Comparison of ENCODE assay signal across 18 cellular contexts in the genomic region with DNA sequence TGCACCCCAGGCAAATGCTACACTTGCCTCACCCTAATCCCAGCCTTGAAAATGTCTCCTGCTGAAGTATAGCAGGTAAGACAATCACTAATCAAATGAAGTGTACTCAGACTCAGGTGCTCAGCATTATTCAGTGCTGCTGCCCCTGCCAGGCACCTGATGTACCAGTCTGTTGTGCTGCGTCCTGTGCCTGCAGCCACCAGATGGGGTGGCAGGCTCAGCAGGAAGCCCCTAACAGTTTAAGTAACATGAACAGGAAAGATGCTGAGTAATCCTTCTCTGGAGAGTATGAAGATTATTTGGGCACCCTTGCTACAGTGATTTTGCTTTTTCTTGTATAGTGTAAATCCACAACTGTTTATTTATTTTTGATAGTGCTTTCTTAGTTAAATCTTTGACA.
DNase-seq lines count a peak whose midpoint lies in the region; TF ChIP-seq lines count a peak whose summit lies in the region.
"Had no signal": no experiment of that assay in that cellular context is flagged by ENCODE, and none has a peak within 500 bp of the region (broad histone marks: within the 10 kb centered on the region; RNA-seq: fewer than 3 reads in every experiment).

No MANE protein-coding gene starts in this region.

- H3K27me3 Mint-ChIP-seq in endodermal cell (ENCODE audit: insufficient read depth) (no peaks in the 10 kb centered on the region), CD14-positive monocyte (ENCODE audit: low read depth in 3 of 3) (peaks cover 0 to 3% (median 2%) of the 10 kb centered on the region in 3 donors)

- 88 to 100% methylated on average over 1 of the region's 1 CpG for WGBS in endodermal cell (ENCODE audit: insufficient coverage in 1 of 2, insufficient read length in 1 of 2), 2 experiments
- WGBS in mammary epithelial cell (ENCODE audit: low coverage, missing lambda C conversion rate) = 91% methylated on average over 1 of the region's 1 CpG

- H3K9me3 ChIP-seq in endodermal cell (ENCODE audit: control insufficient read depth, low read length) (no peaks in the 10 kb centered on the region), mammary epithelial cell (replicated peaks; ENCODE audit: insufficient read depth, low read length) (no peaks in the 10 kb centered on the region)
- H3K9me3 ChIP-seq: SJSA1 had no signal

- in situ Hi-C loops in mammary epithelial cell (cut with MboI; ENCODE audit: low sequenced_read_pairs in 2 of 2) = no loop called here

- TF ChIP-seq CTCF in AG09309 (IDR thresholded peaks at IDR 0.05; ENCODE audit: control insufficient read depth, insufficient read depth, low read depth, low read length, missing control alignments) = peak; percentile 7
- no peak for TF ChIP-seq CTCF in GM12865 (IDR thresholded peaks at IDR 0.05; ENCODE audit: insufficient read depth, low read depth, low read length, missing control alignments)
- TF ChIP-seq CTCF in endodermal cell (conservative IDR thresholded peaks at IDR 0.05) = peak; percentile 49
- TF ChIP-seq CTCF in mammary epithelial cell (conservative IDR thresholded peaks at IDR 0.05 in 1 of 2, IDR thresholded peaks at IDR 0.05 in 1 of 2; ENCODE audit: extremely low read depth in 1 of 2, insufficient read depth in 1 of 2, low read depth in 1 of 2, low read length in 2 of 2) = no peak
- no peak for TF ChIP-seq CTCF in CD14-positive monocyte (IDR thresholded peaks at IDR 0.05)

- H3K4me3 Mint-ChIP-seq in endodermal cell (no peak overlapping the region), CD14-positive monocyte (no peak overlapping the region)
- H3K4me3 Mint-ChIP-seq: activated naive CD4-positive, alpha-beta T cell treated with anti-CD3 and anti-CD28 coated beads, Interleukin-2, amount 50 U/mL, for 24 hours had no signal

- CTCF ChIA-PET in mammary epithelial cell (lab: Charles Lee; ENCODE audit: low non-redundant PET) = no interaction called here

- dilution Hi-C loops in mammary epithelial cell (cut with HindIII; ENCODE audit: low sequenced_read_pairs) = no loop called here

- H3K27me3 ChIP-seq in endodermal cell (ENCODE audit: control insufficient read depth, insufficient read depth, low read length, poor library complexity, severe bottlenecking) (no peaks in the 10 kb centered on the region), mammary epithelial cell (ENCODE audit: insufficient read depth, low read length) (peaks cover 4% of the 10 kb centered on the region)
- H3K27me3 ChIP-seq: SJSA1 had no signal

- no peak overlapping the region for H3K27ac Mint-ChIP-seq in endodermal cell
- H3K27ac Mint-ChIP-seq in CD14-positive monocyte = no peak overlapping the region
- H3K27ac Mint-ChIP-seq: activated naive CD4-positive, alpha-beta T cell treated with anti-CD3 and anti-CD28 coated beads, Interleukin-2, amount 50 U/mL, for 24 hours had no signal

- DNase-seq in AG09309 (ENCODE audit: low read depth) (no peak), GM12865 (ENCODE audit: low read depth) (peak; percentile 24), NCI-H2171 treated with DMSO at 0.1 percent for 48 hours (lab: John Stamatoyannopoulos, UW) (peak; percentile 85), endodermal cell (peak; percentile 55), amygdala (lab: John Stamatoyannopoulos, UW) (no peak), globus pallidus (ENCODE audit: low spot score) (no peak), mammary epithelial cell (no peak), CD14-positive monocyte (ENCODE audit: low spot score) (no peak)
- DNase-seq: activated CD4-positive, alpha-beta T cell treated with anti-CD3 and anti-CD28 coated beads, Interleukin-2, amount 50 U/mL, for 48 hours; C1 segment of cervical spinal cord; dermis blood vessel endothelial cell; head of caudate nucleus; NCI-H2029; stimulated activated CD4-positive, alpha-beta T cell treated with anti-CD3 and anti-CD28 coated beads, Interleukin-4, amount 100 ng/mL, for 1 hour had no signal

- H3K79me2 ChIP-seq in mammary epithelial cell (ENCODE audit: insufficient read depth, low read length) = no peaks in the 10 kb centered on the region
- H3K79me2 ChIP-seq: parathyroid adenoma had no signal

- H2AFZ ChIP-seq in mammary epithelial cell (ENCODE audit: low read depth, low read length) = no peak overlapping the region
- H2AFZ ChIP-seq: parathyroid adenoma had no signal

- H3K4me1 Mint-ChIP-seq in endodermal cell (peaks cover 11% of the 10 kb centered on the region), CD14-positive monocyte (no peaks in the 10 kb centered on the region)
- H3K4me1 Mint-ChIP-seq: activated naive CD4-positive, alpha-beta T cell treated with anti-CD3 and anti-CD28 coated beads, Interleukin-2, amount 50 U/mL, for 24 hours had no signal

- H3K9me3 Mint-ChIP-seq in endodermal cell (peaks cover 4% of the 10 kb centered on the region), CD14-positive monocyte (peaks cover 0 to 1% (median 0%) of the 10 kb centered on the region in 7 donors)
- H3K9me3 Mint-ChIP-seq: activated naive CD4-positive, alpha-beta T cell treated with anti-CD3 and anti-CD28 coated beads, Interleukin-2, amount 50 U/mL, for 24 hours had no signal

- no peak overlapping the region for H3K27ac ChIP-seq in endodermal cell (ENCODE audit: low read depth, low read length)
- no peak overlapping the region for H3K27ac ChIP-seq in mammary epithelial cell (ENCODE audit: insufficient read depth, low read depth, low read length)
- H3K27ac ChIP-seq: parathyroid adenoma, SJSA1 had no signal

- no peaks in the 10 kb centered on the region for H4K20me1 ChIP-seq in mammary epithelial cell (ENCODE audit: insufficient read depth, low read length)

- H3K36me3 ChIP-seq in endodermal cell (ENCODE audit: control insufficient read depth, insufficient read depth, low read length) (no peaks in the 10 kb centered on the region), mammary epithelial cell (ENCODE audit: insufficient read depth, low read length) (no peaks in the 10 kb centered on the region)
- H3K36me3 ChIP-seq: SJSA1 had no signal

- H3K4me1 ChIP-seq in endodermal cell (ENCODE audit: control insufficient read depth, insufficient read depth, low read length) (no peaks in the 10 kb centered on the region), mammary epithelial cell (ENCODE audit: insufficient read depth, low read length) (no peaks in the 10 kb centered on the region)
- H3K4me1 ChIP-seq: parathyroid adenoma had no signal

- H3K9ac ChIP-seq in endodermal cell (ENCODE audit: extremely low read depth, low read length, poor library complexity, severe bottlenecking) = no peak overlapping the region
- H3K9ac ChIP-seq in mammary epithelial cell (ENCODE audit: insufficient read depth, low read length) = no peak overlapping the region
- H3K9ac ChIP-seq: parathyroid adenoma had no signal

- H3K36me3 Mint-ChIP-seq in endodermal cell (ENCODE audit: low read depth) (no peaks in the 10 kb centered on the region), CD14-positive monocyte (no peaks in the 10 kb centered on the region)

- no TSS peak for BruUV-seq in mammary epithelial cell (replicated peaks; lab: Mats Ljungman, UMichigan)

- H3K4me3 ChIP-seq in AG09309 (ENCODE audit: control insufficient read depth, low read depth, low read length) = no peak overlapping the region
- H3K4me3 ChIP-seq in GM12865 (ENCODE audit: low read depth, low read length) = no peak overlapping the region
- H3K4me3 ChIP-seq in endodermal cell (ENCODE audit: low read length) = no peak overlapping the region
- no peak overlapping the region for H3K4me3 ChIP-seq in mammary epithelial cell (replicated peaks in 1 of 3; ENCODE audit: insufficient read depth in 1 of 3, low read depth in 2 of 3, low read length in 3 of 3)
- H3K4me3 ChIP-seq: lung, SJSA1 had no signal

- intact Hi-C loops in mammary epithelial cell (cut with micrococcal nuclease) = no loop called here
- intact Hi-C loops in CD14-positive monocyte (cut with micrococcal nuclease) = no loop called here

- no peak overlapping the region for H3K4me2 ChIP-seq in mammary epithelial cell (ENCODE audit: insufficient read depth, low read depth, low read length)

Comparison
In these comparisons a context has a peak if more than half of its experiments do, and no peak if none do; other contexts are left out.
1. DNase-seq: peak in GM12865 (single experiment), NCI-H2171 treated with DMSO at 0.1 percent for 48 hours (single experiment) and endodermal cell (single experiment); none in AG09309 (single experiment), amygdala (0 of 56), globus pallidus (single experiment), mammary epithelial cell (single experiment) and CD14-positive monocyte (single experiment).
2. CTCF ChIP-seq: peak in AG09309 (single experiment) and endodermal cell (single experiment); none in GM12865 (single experiment), mammary epithelial cell (0 of 2) and CD14-positive monocyte (single experiment).